In genomic region chr2:145753209-145753608, GRCh38 we compare ENCODE assay signal across 16 cellular contexts.
DNase-seq lines count a peak whose midpoint lies in the region; ATAC-seq, FAIRE-seq and TF ChIP-seq lines count a peak whose summit lies in the region.
"Had no signal": no experiment of that assay in that cellular context is flagged by ENCODE, and none has a peak within 500 bp of the region (broad histone marks: within the 10 kb centered on the region; RNA-seq: fewer than 3 reads in every experiment).

No MANE protein-coding gene starts in this region.

- H3K79me2 ChIP-seq in K562 (ENCODE audit: control insufficient read depth, insufficient read depth, low read length), result no peaks in the 10 kb centered on the region

- intact Hi-C loops in MCF 10A (cut with micrococcal nuclease) (loop anchor here (5.0 to 10.0 kb wide), 4 partner anchors 161 to 1046 kb away; no protein-coding TSS in a partner anchor), breast epithelium (cut with DNase I; ENCODE audit: low total_unique reads) (no loop called here), K562 (cut with micrococcal nuclease) (loop anchor here (5.0 to 10.0 kb wide), 4 partner anchors 161 to 1168 kb away; no protein-coding TSS in a partner anchor), kidney (cut with DNase I) (no loop called here)

- H3K27me3 Mint-ChIP-seq in MCF 10A (ENCODE audit: insufficient read depth, unreplicated experiment), result no peaks in the 10 kb centered on the region
- H3K27me3 Mint-ChIP-seq: effector memory CD8-positive, alpha-beta T cell had no signal

- BruUV-seq in MCF 10A (replicated peaks; lab: Mats Ljungman, UMichigan), result no TSS peak
- no TSS peak for BruUV-seq in K562 (replicated peaks; lab: Mats Ljungman, UMichigan)

- peak overlapping the region; percentile 75 for H3K27ac Mint-ChIP-seq in MCF 10A (ENCODE audit: low read depth, unreplicated experiment)
- H3K27ac Mint-ChIP-seq: activated naive CD4-positive, alpha-beta T cell treated with anti-CD3 and anti-CD28 coated beads for 36 hours; CD8-positive, alpha-beta T cell; effector memory CD8-positive, alpha-beta T cell; naive thymus-derived CD8-positive, alpha-beta T cell had no signal

- POLR2A ChIA-PET in MCF 10A (lab: Yijun Ruan, JAX) (interaction anchor here (0.5 to 1.3 kb wide), 4 partner anchors 20 to 189 kb away, joined by 3 to 7 read pairs (median 3); no protein-coding TSS in a partner anchor), K562 (lab: Yijun Ruan, JAX) (no interaction called here)

- H3K9ac ChIP-seq in K562 (ENCODE audit: insufficient read depth in 1 of 2, low read depth in 2 of 2, low read length in 2 of 2), result peak overlapping the region in 1 of 2 experiments; percentile 6; a peak in 1 of 4 replicates
- no peak overlapping the region for H3K9ac ChIP-seq in kidney (ENCODE audit: low read length in 2 of 2)

- H3K4me1 ChIP-seq in breast epithelium, result no peaks in the 10 kb centered on the region
- H3K4me1 ChIP-seq in K562 (replicated peaks in 1 of 2; ENCODE audit: control insufficient read depth in 2 of 2, insufficient read depth in 2 of 2, low read length in 2 of 2), result peaks cover 22 to 56% of the 10 kb centered on the region in 2 experiments
- peaks cover 0 to 12% of the 10 kb centered on the region in 2 donors for H3K4me1 ChIP-seq in muscle layer of duodenum (ENCODE audit: control insufficient read depth in 1 of 2, insufficient read depth in 2 of 2, low read length in 2 of 2)
- peaks cover 7 to 36% of the 10 kb centered on the region in 2 donors for H3K4me1 ChIP-seq in thoracic aorta (ENCODE audit: control insufficient read depth in 1 of 2, low read depth in 2 of 2)
- H3K4me1 ChIP-seq in kidney (ENCODE audit: control insufficient read depth in 1 of 2, insufficient read depth in 1 of 2, low read depth in 1 of 2, low read length in 2 of 2), result peaks cover 0 to 3% of the 10 kb centered on the region in 2 donors

- H2AFZ ChIP-seq in K562 (ENCODE audit: low read depth, low read length), result peak overlapping the region; percentile 98

- peaks cover 30% of the 10 kb centered on the region for H3K4me1 Mint-ChIP-seq in MCF 10A (ENCODE audit: insufficient read depth, unreplicated experiment)

- no peak overlapping the region for H3K4me3 Mint-ChIP-seq in MCF 10A (ENCODE audit: unreplicated experiment)
- H3K4me3 Mint-ChIP-seq: activated naive CD4-positive, alpha-beta T cell treated with anti-CD3 and anti-CD28 coated beads for 36 hours; CD8-positive, alpha-beta T cell; effector memory CD8-positive, alpha-beta T cell; naive thymus-derived CD8-positive, alpha-beta T cell had no signal

- H3K4me2 ChIP-seq in K562 (ENCODE audit: insufficient read depth, low read length), result no peak overlapping the region

- TF ChIP-seq RAD21 in K562 (CRISPR knock-in tag; conservative IDR thresholded peaks at IDR 0.05 in 1 of 2, IDR thresholded peaks at IDR 0.05 in 1 of 2), result no peak

- TF ChIP-seq EP300 in K562 (IDR thresholded peaks at IDR 0.05; ENCODE audit: low read length), result no peak

- ATAC-seq in K562 (no peak), thoracic aorta (ENCODE audit: insufficient number of reproducible peaks, low FRiP score, low read depth) (peak; percentile 45), HG03521 (IDR thresholded peaks at IDR 0.05; ENCODE audit: unreplicated experiment) (no peak), GM21526 (IDR thresholded peaks at IDR 0.05; ENCODE audit: low FRiP score, unreplicated experiment) (no peak)
- ATAC-seq: CD8-positive, alpha-beta T cell; effector memory CD8-positive, alpha-beta T cell; naive thymus-derived CD8-positive, alpha-beta T cell had no signal

- H3K36me3 Mint-ChIP-seq in MCF 10A (ENCODE audit: insufficient read depth, unreplicated experiment), result no peaks in the 10 kb centered on the region
- H3K36me3 Mint-ChIP-seq: CD8-positive, alpha-beta T cell; naive thymus-derived CD8-positive, alpha-beta T cell had no signal

- H3K27me3 ChIP-seq in breast epithelium (no peaks in the 10 kb centered on the region), K562 (ENCODE audit: control insufficient read depth in 2 of 2, insufficient read depth in 2 of 2, low read length in 2 of 2) (no peaks in the 10 kb centered on the region), muscle layer of duodenum (ENCODE audit: low read depth, low read length) (no peaks in the 10 kb centered on the region), thoracic aorta (replicated peaks; ENCODE audit: insufficient read depth) (no peaks in the 10 kb centered on the region)

- DNase-seq in MCF 10A (ENCODE audit: unreplicated experiment) (no peak), breast epithelium (ENCODE audit: low spot score in 2 of 2) (no peak), K562 (ENCODE audit: extremely low read depth in 1 of 4, low spot score in 3 of 4) (no peak), thoracic aorta (ENCODE audit: low spot score) (no peak), kidney (no peak)
- DNase-seq: activated CD4-positive, alpha-beta T cell treated with anti-CD3 and anti-CD28 coated beads for 4 hours; activated CD8-positive, alpha-beta memory T cell treated with anti-CD3 and anti-CD28 coated beads, Interleukin-2, amount 50 U/mL, for 48 hours; activated naive CD4-positive, alpha-beta T cell treated with anti-CD3 and anti-CD28 coated beads for 36 hours; CD8-positive, alpha-beta T cell; effector memory CD8-positive, alpha-beta T cell; naive thymus-derived CD8-positive, alpha-beta T cell; stimulated activated CD4-positive, alpha-beta T cell treated with anti-CD3 and anti-CD28 coated beads, Interleukin-4, amount 100 ng/mL, for 1 hour; stimulated activated CD8-positive, alpha-beta memory T cell treated with anti-CD3 and anti-CD28 coated beads, Interleukin-4, amount 100 ng/mL, for 48 hours had no signal

- TF ChIP-seq CTCF in MCF 10A (IDR thresholded peaks at IDR 0.05; ENCODE audit: unreplicated experiment) (no peak), breast epithelium (IDR thresholded peaks at IDR 0.05) (no peak), K562 (IDR thresholded peaks at IDR 0.05 in 2 of 3, conservative IDR thresholded peaks at IDR 0.05 in 1 of 3; ENCODE audit: insufficient read depth in 2 of 3, low read depth in 1 of 3, low read length in 3 of 3) (no peak), thoracic aorta (IDR thresholded peaks at IDR 0.05) (no peak), kidney (IDR thresholded peaks at IDR 0.05; ENCODE audit: borderline replicate concordance, extremely low read depth, insufficient read depth) (no peak)

- H3K9me3 Mint-ChIP-seq in MCF 10A (ENCODE audit: unreplicated experiment), result no peaks in the 10 kb centered on the region
- H3K9me3 Mint-ChIP-seq: activated naive CD4-positive, alpha-beta T cell treated with anti-CD3 and anti-CD28 coated beads for 36 hours; CD8-positive, alpha-beta T cell; effector memory CD8-positive, alpha-beta T cell; naive thymus-derived CD8-positive, alpha-beta T cell had no signal

- no peaks in the 10 kb centered on the region for H4K20me1 ChIP-seq in K562 (replicated peaks; ENCODE audit: control insufficient read depth, insufficient read depth, low read length)

- in situ Hi-C loops in K562 (cut with MboI), result no loop called here

- WGBS in K562 (ENCODE audit: insufficient coverage, low coverage, missing lambda C conversion rate), result 57% methylated on average over 5 of the region's 5 CpGs

- H3K36me3 ChIP-seq in breast epithelium (no peaks in the 10 kb centered on the region), K562 (ENCODE audit: control insufficient read depth, insufficient read depth, low read length) (no peaks in the 10 kb centered on the region), muscle layer of duodenum (ENCODE audit: control insufficient read depth in 1 of 2, insufficient read depth in 2 of 2, low read length in 2 of 2) (no peaks in the 10 kb centered on the region), thoracic aorta (no peaks in the 10 kb centered on the region), kidney (ENCODE audit: control insufficient read depth in 1 of 2, insufficient read depth in 2 of 2, low read length in 2 of 2) (no peaks in the 10 kb centered on the region)

- H3K4me3 ChIP-seq in breast epithelium, result no peak overlapping the region
- H3K4me3 ChIP-seq in K562, result no peak overlapping the region
- no peak overlapping the region for H3K4me3 ChIP-seq in muscle layer of duodenum (ENCODE audit: low read depth in 1 of 2, low read length in 2 of 2)
- H3K4me3 ChIP-seq in thoracic aorta, result no peak overlapping the region
- no peak overlapping the region for H3K4me3 ChIP-seq in kidney (ENCODE audit: low read length in 2 of 2)

- H3K9me1 ChIP-seq in K562 (ENCODE audit: control insufficient read depth, insufficient read depth, low read length), result no peaks in the 10 kb centered on the region

- H3K9me3 ChIP-seq in breast epithelium (no peaks in the 10 kb centered on the region), K562 (replicated peaks; ENCODE audit: control insufficient read depth, insufficient read depth, low read depth, low read length) (no peaks in the 10 kb centered on the region), muscle layer of duodenum (ENCODE audit: control insufficient read depth in 1 of 2, low read length in 2 of 2) (no peaks in the 10 kb centered on the region), thoracic aorta (no peaks in the 10 kb centered on the region), kidney (ENCODE audit: control insufficient read depth in 1 of 2, low read length in 2 of 2) (no peaks in the 10 kb centered on the region)

- TF ChIP-seq POLR2A in breast epithelium (IDR thresholded peaks at IDR 0.05) (no peak), K562 (conservative IDR thresholded peaks at IDR 0.05) (no peak)

- CTCF ChIA-PET in MCF 10A (lab: Yijun Ruan, JAX) (interaction anchor here (0.5 to 1.5 kb wide), 28 partner anchors 9 to 1743 kb away, joined by 3 to 5 read pairs (median 3); no protein-coding TSS in a partner anchor), K562 (lab: Yijun Ruan, JAX; ENCODE audit: low intra/inter-chr PET ratio) (no interaction called here)

- H3K27ac ChIP-seq in breast epithelium (no peak overlapping the region), K562 (ENCODE audit: extremely low read depth, low read depth, low read length) (no peak overlapping the region; the same call in 2 of the 3 replicates), muscle layer of duodenum (ENCODE audit: low read length) (peak overlapping the region; percentile 56), thoracic aorta (peak overlapping the region; percentile 53 to 54), kidney (ENCODE audit: low read depth in 2 of 2, low read length in 2 of 2) (no peak overlapping the region)

- no peak for FAIRE-seq in K562 (lab: Jason Lieb, UNC)
- no peak for FAIRE-seq in kidney (lab: Jason Lieb, UNC)

TF ChIP-seq in K562, 482 proteins besides CTCF, POLR2A, EP300 and RAD21 (continues in another document):
- TF ChIP-seq NR2F6 (CRISPR knock-in tag; IDR thresholded peaks at IDR 0.05) (no peak), PHF21A (IDR thresholded peaks at IDR 0.05; ENCODE audit: borderline replicate concordance, low read depth) (no peak), TOE1 (IDR thresholded peaks at IDR 0.05; ENCODE audit: borderline replicate concordance) (no peak), TOE1 (CRISPR knock-in tag; IDR thresholded peaks at IDR 0.05; ENCODE audit: borderline replicate concordance, low read depth) (no peak), MAFK (IDR thresholded peaks at IDR 0.05; ENCODE audit: low read length) (no peak)

Comparison
In these comparisons a context has a peak if more than half of its experiments do, and no peak if none do; other contexts are left out.
1. intact Hi-C loops: an anchor here in MCF 10A (5.0 to 10.0 kb wide) and K562 (5.0 to 10.0 kb wide); none called in breast epithelium and kidney.
2. H3K27ac ChIP-seq: peak in muscle layer of duodenum (single experiment) and thoracic aorta (2 of 2); none in breast epithelium (0 of 2), K562 (single experiment) and kidney (0 of 2).